In the genomic region with DNA sequence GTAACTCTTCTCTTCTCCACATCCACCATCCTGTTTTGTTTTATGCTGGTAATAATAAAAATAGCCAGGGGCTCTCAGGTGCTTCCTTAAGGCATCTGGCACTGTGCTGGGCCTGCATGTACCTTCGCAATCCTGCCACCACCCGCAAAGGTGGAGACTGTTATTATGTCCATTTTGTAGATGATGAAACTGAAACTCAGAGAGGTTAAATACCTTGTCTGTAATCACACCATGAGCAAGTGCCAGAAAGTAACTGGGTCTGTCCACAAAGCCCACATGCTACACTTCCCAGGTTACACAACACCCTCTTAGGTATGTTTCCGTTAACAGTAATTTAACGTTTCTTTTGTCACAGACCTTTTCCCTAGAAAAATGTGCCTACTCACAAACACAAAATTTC, we compare ENCODE assay signal across 18 cellular contexts. TPM values are rescaled to one million over a fixed set of nuclear protein-coding genes. Genes with fewer than 3 reads are reported as not detected.
A peak's percentile ranks its signal among the peaks of the same experiment; 100 is the strongest.
DNase-seq lines count a peak whose midpoint lies in the region; ATAC-seq, FAIRE-seq and TF ChIP-seq lines count a peak whose summit lies in the region.
"Had no signal": no experiment of that assay in that cellular context is flagged by ENCODE, and none has a peak within 500 bp of the region (broad histone marks: within the 10 kb centered on the region; RNA-seq: fewer than 3 reads in every experiment).

No MANE protein-coding gene starts in this region.

- no peaks in the 10 kb centered on the region for H3K9me3 ChIP-seq in BLaER1

- H3K4me3 Mint-ChIP-seq in activated B cell treated with CpG ODN at 0.5 μM for 24 hours (no peak overlapping the region), naive B cell (peak overlapping the region in 1 of 8 donors; percentile 32)
- H3K4me3 Mint-ChIP-seq: stimulated activated effector memory CD8-positive, alpha-beta T cell treated with anti-CD3 and anti-CD28 coated beads, Interleukin-12 subunit alpha, Interleukin-12 subunit beta, amount 100 ng/mL, for 72 hours had no signal

- no peaks in the 10 kb centered on the region for H3K36me3 ChIP-seq in BLaER1

- intact Hi-C loops in activated B cell treated with CpG ODN at 0.5 μM for 24 hours (cut with micrococcal nuclease): loop anchor here (1.0 to 10.0 kb wide), 5 partner anchors 58 to 1915 kb away; a partner anchor contains a TSS

- peaks cover 71% of the 10 kb centered on the region for H3K4me1 ChIP-seq in BLaER1

- no peak for DNase-seq in GM19239 (ENCODE audit: insufficient read length, low spot score)
- DNase-seq in activated B cell treated with CpG ODN at 0.5 μM for 24 hours: no peak
- DNase-seq in naive B cell: no peak
- no peak for DNase-seq in HEK293T (ENCODE audit: extremely low spot score)
- no peak for DNase-seq in KG1 (lab: John Stamatoyannopoulos, UW)
- no peak for DNase-seq in left lobe of liver (ENCODE audit: low spot score)
- DNase-seq: GM23248, hypothalamus, NCI-H2081, NCI-H524 treated with DMSO at 0.1 percent for 48 hours, occipital lobe had no signal

- no peak overlapping the region for H3K9ac ChIP-seq in BLaER1
- H3K9ac ChIP-seq: GM23248 had no signal

- peak overlapping the region; percentile 90 for H3K4me2 ChIP-seq in BLaER1

- POLR2A ChIA-PET in activated B cell treated with CpG ODN at 0.5 μM for 24 hours (lab: Charles Lee): interaction anchor here (1.0 kb wide), 1 partner anchor 13 kb away, joined by 3 read pairs; no protein-coding TSS in a partner anchor
- POLR2A ChIA-PET in HEK293T (lab: Yijun Ruan, JAX): no interaction called here

- ATAC-seq in activated B cell treated with CpG ODN at 0.5 μM for 24 hours (ENCODE audit: low read depth) (no peak), naive B cell (ENCODE audit: low read depth in 2 of 2) (no peak), left lobe of liver (no peak), GM21390 (IDR thresholded peaks at IDR 0.05; ENCODE audit: unreplicated experiment) (no peak)
- ATAC-seq: activated naive CD4-positive, alpha-beta T cell treated with anti-CD3 and anti-CD28 coated beads, Interleukin-2, amount 50 U/mL, for 72 hours; Panc1; stimulated activated effector memory CD8-positive, alpha-beta T cell treated with anti-CD3 and anti-CD28 coated beads, Interleukin-12 subunit alpha, Interleukin-12 subunit beta, amount 100 ng/mL, for 72 hours had no signal

- H3K27me3 Mint-ChIP-seq in activated B cell treated with CpG ODN at 0.5 μM for 24 hours: no peaks in the 10 kb centered on the region
- H3K27me3 Mint-ChIP-seq in naive B cell: no peaks in the 10 kb centered on the region

- peaks cover 83% of the 10 kb centered on the region for H3K4me1 Mint-ChIP-seq in activated B cell treated with CpG ODN at 0.5 μM for 24 hours
- H3K4me1 Mint-ChIP-seq in naive B cell: peaks cover 38 to 77% (median 71%) of the 10 kb centered on the region in 3 donors

- no peaks in the 10 kb centered on the region for H3K9me3 Mint-ChIP-seq in activated B cell treated with CpG ODN at 0.5 μM for 24 hours
- peaks cover 0 to 2% (median 0%) of the 10 kb centered on the region in 7 donors for H3K9me3 Mint-ChIP-seq in naive B cell
- H3K9me3 Mint-ChIP-seq: activated naive CD4-positive, alpha-beta T cell treated with anti-CD3 and anti-CD28 coated beads, Interleukin-2, amount 50 U/mL, for 72 hours; stimulated activated effector memory CD8-positive, alpha-beta T cell treated with anti-CD3 and anti-CD28 coated beads, Interleukin-12 subunit alpha, Interleukin-12 subunit beta, amount 100 ng/mL, for 72 hours had no signal

- no peak overlapping the region for H3K27ac ChIP-seq in BLaER1
- H3K27ac ChIP-seq: GM23248 had no signal

- CTCF ChIA-PET in activated B cell treated with CpG ODN at 0.5 μM for 24 hours (lab: Charles Lee) (interaction anchor here (0.8 to 1.4 kb wide), 2 partner anchors 30 to 34 kb away, joined by 3 read pairs; no protein-coding TSS in a partner anchor), HEK293T (lab: Yijun Ruan, JAX) (no interaction called here)

- no peaks in the 10 kb centered on the region for H3K36me3 Mint-ChIP-seq in activated B cell treated with CpG ODN at 0.5 μM for 24 hours (ENCODE audit: low read depth)
- no peaks in the 10 kb centered on the region for H3K36me3 Mint-ChIP-seq in naive B cell
- H3K36me3 Mint-ChIP-seq: activated naive CD4-positive, alpha-beta T cell treated with anti-CD3 and anti-CD28 coated beads, Interleukin-2, amount 50 U/mL, for 72 hours; stimulated activated effector memory CD8-positive, alpha-beta T cell treated with anti-CD3 and anti-CD28 coated beads, Interleukin-12 subunit alpha, Interleukin-12 subunit beta, amount 100 ng/mL, for 72 hours had no signal

- H3K4me3 ChIP-seq in BLaER1: no peak overlapping the region
- H3K4me3 ChIP-seq: GM23248 had no signal

- FAIRE-seq in GM19239 (lab: Jason Lieb, UNC): peak; percentile 66
- FAIRE-seq: bronchial epithelial cell, HTR-8/SVneo had no signal

- no peaks in the 10 kb centered on the region for H4K20me1 ChIP-seq in BLaER1

- TF ChIP-seq CTCF in activated B cell treated with CpG ODN at 0.5 μM for 24 hours (IDR thresholded peaks at IDR 0.05): no peak

- peak overlapping the region; percentile 20 for H3K27ac Mint-ChIP-seq in activated B cell treated with CpG ODN at 0.5 μM for 24 hours
- H3K27ac Mint-ChIP-seq in naive B cell: peak overlapping the region in 5 of 6 donors; percentile 56 to 94 (median 69)
- H3K27ac Mint-ChIP-seq: activated naive CD4-positive, alpha-beta T cell treated with anti-CD3 and anti-CD28 coated beads, Interleukin-2, amount 50 U/mL, for 72 hours; stimulated activated effector memory CD8-positive, alpha-beta T cell treated with anti-CD3 and anti-CD28 coated beads, Interleukin-12 subunit alpha, Interleukin-12 subunit beta, amount 100 ng/mL, for 72 hours had no signal

- H3K27me3 ChIP-seq in BLaER1: no peaks in the 10 kb centered on the region

TF ChIP-seq in HEK293T, 16 proteins besides CTCF, POLR2A, EP300 and RAD21:
- TF ChIP-seq CTBP1 (IDR thresholded peaks at IDR 0.05; ENCODE audit: borderline replicate concordance): no peak
- TF ChIP-seq TARDBP (IDR thresholded peaks at IDR 0.05): no peak

RNA-seq across cellular contexts. Expression of a gene that starts 27.0 kb away (rescaled TPM):
- 8.1 and 10.2 TPM in 2 replicates for total RNA-seq in activated B cell treated with CpG ODN at 0.5 μM for 24 hours
- 1 to 10 TPM in 4 of 6 donors, under 1 TPM in 2; 0.49 to 7.6 (median 2.0) TPM for polyA plus RNA-seq in naive B cell (ENCODE audit: low read depth in 6 of 6)
- 7.7 TPM for total RNA-seq in left lobe of liver
